Comparison of ENCODE assay signal across 7 cellular contexts in genomic region chr10:29858352-29859267, GRCh38.
DNase-seq lines count a peak whose midpoint lies in the region; ATAC-seq and TF ChIP-seq lines count a peak whose summit lies in the region.

No MANE protein-coding gene starts in this region.

- TF ChIP-seq CTCF in foreskin keratinocyte (conservative IDR thresholded peaks at IDR 0.05): peak; percentile 93

- H3K9me3 ChIP-seq in SJCRH30 (replicated peaks): no peaks in the 10 kb centered on the region

- no peaks in the 10 kb centered on the region for H3K27me3 ChIP-seq in H7 (ENCODE audit: control insufficient read depth, insufficient read depth, low read length)
- H3K27me3 ChIP-seq in SJCRH30: no peaks in the 10 kb centered on the region
- no peaks in the 10 kb centered on the region for H3K27me3 ChIP-seq in foreskin keratinocyte

- no peak overlapping the region for H3K4me3 ChIP-seq in H7 (ENCODE audit: insufficient read depth, low read depth, low read length)
- no peak overlapping the region for H3K4me3 ChIP-seq in SJCRH30

- DNase-seq in H7 (peak; percentile 28), SJCRH30 (peak; percentile 84 to 92), foreskin keratinocyte (peak; percentile 45 to 74), pulmonary artery endothelial cell (ENCODE audit: low read depth, low spot score) (peak; percentile 58), AML-193 (lab: John Stamatoyannopoulos, UW) (no peak)

- no peaks in the 10 kb centered on the region for H3K36me3 ChIP-seq in H7 (replicated peaks; ENCODE audit: control insufficient read depth, insufficient read depth, low read length)
- H3K36me3 ChIP-seq in SJCRH30: no peaks in the 10 kb centered on the region

- H3K27ac ChIP-seq in SJCRH30 (no peak overlapping the region), foreskin keratinocyte (peak overlapping the region; percentile 95)

- ATAC-seq in foreskin keratinocyte (peak; percentile 53), HG02970 (IDR thresholded peaks at IDR 0.05; ENCODE audit: low FRiP score, unreplicated experiment) (no peak), HG02884 (IDR thresholded peaks at IDR 0.05; ENCODE audit: unreplicated experiment) (no peak)

- H3K4me1 ChIP-seq in SJCRH30 (peaks cover 9% of the 10 kb centered on the region), foreskin keratinocyte (peaks cover 42% of the 10 kb centered on the region)

Comparison
In these comparisons a context has a peak if more than half of its experiments do, and no peak if none do; other contexts are left out.
1. DNase-seq: peak in H7 (single experiment), SJCRH30 (2 of 2), foreskin keratinocyte (2 of 2) and pulmonary artery endothelial cell (single experiment); none in AML-193 (0 of 2).